In genomic region chr12:590206-590750, GRCh38 we compare ENCODE assay signal across 12 cellular contexts.
DNase-seq lines count a peak whose midpoint lies in the region; ATAC-seq and TF ChIP-seq lines count a peak whose summit lies in the region.
"Had no signal": no experiment of that assay in that cellular context is flagged by ENCODE, and none has a peak within 500 bp of the region (broad histone marks: within the 10 kb centered on the region; RNA-seq: fewer than 3 reads in every experiment).

No MANE protein-coding gene starts in this region.

- H3K9me3 ChIP-seq in psoas muscle: no peaks in the 10 kb centered on the region
- H3K9me3 ChIP-seq in CD4-positive, alpha-beta memory T cell (ENCODE audit: control insufficient read depth in 1 of 2, low read length in 2 of 2): no peaks in the 10 kb centered on the region

- peaks cover 3% of the 10 kb centered on the region for H3K36me3 Mint-ChIP-seq in chondrocyte (ENCODE audit: low read depth)
- no peaks in the 10 kb centered on the region for H3K36me3 Mint-ChIP-seq in CD4-positive, alpha-beta memory T cell

- intact Hi-C loops in left cardiac atrium (cut with DNase I): loop anchor here in 1 of 2 donors (5.0 kb wide), 1 partner anchor 137 kb away; no protein-coding TSS in a partner anchor
- intact Hi-C loops in psoas muscle (cut with DNase I): no loop called here
- intact Hi-C loops in CD4-positive, alpha-beta memory T cell (cut with micrococcal nuclease): no loop called here

- H3K27ac ChIP-seq in psoas muscle: peak overlapping the region; percentile 58
- H3K27ac ChIP-seq in CD4-positive, alpha-beta memory T cell (ENCODE audit: low read depth, low read length): no peak overlapping the region

- DNase-seq in HUDEP-2 (lab: John Stamatoyannopoulos, UW; ENCODE audit: unreplicated experiment in 76 of 76) (peak in 45 of 76 experiments; percentile 10 to 74 (median 46)), chondrocyte (ENCODE audit: low spot score) (peak; percentile 54), left cardiac atrium (peak; percentile 29), psoas muscle (no peak), GDM1 (lab: John Stamatoyannopoulos, UW) (no peak), NCI-H510A (lab: John Stamatoyannopoulos, UW) (no peak)
- DNase-seq in CD4-positive, alpha-beta memory T cell: no peak
- DNase-seq: NCI-H1436, NCI-H2081, NCI-H2227 treated with DMSO at 0.1 percent for 48 hours had no signal

- peaks cover 13% of the 10 kb centered on the region for H3K4me1 ChIP-seq in psoas muscle
- no peaks in the 10 kb centered on the region for H3K4me1 ChIP-seq in CD4-positive, alpha-beta memory T cell (ENCODE audit: insufficient read depth, low read length)

- no peak overlapping the region for H3K4me3 ChIP-seq in psoas muscle
- H3K4me3 ChIP-seq in CD4-positive, alpha-beta memory T cell (ENCODE audit: low read length in 2 of 2): no peak overlapping the region

- H3K27me3 ChIP-seq in psoas muscle (ENCODE audit: insufficient read depth in 3 of 3, low read length in 2 of 3): no peaks in the 10 kb centered on the region
- H3K27me3 ChIP-seq in CD4-positive, alpha-beta memory T cell (ENCODE audit: insufficient read depth, low read length): no peaks in the 10 kb centered on the region

- H3K4me3 Mint-ChIP-seq in chondrocyte (ENCODE audit: unreplicated experiment): no peak overlapping the region
- H3K4me3 Mint-ChIP-seq in CD4-positive, alpha-beta memory T cell: no peak overlapping the region
- H3K4me3 Mint-ChIP-seq: B cell had no signal

- ATAC-seq in left cardiac atrium (peak; percentile 7 to 25), psoas muscle (peak; percentile 15 to 71 (median 46)), HG02852 (IDR thresholded peaks at IDR 0.05; ENCODE audit: unreplicated experiment) (no peak)

- CTCF ChIA-PET in CD4-positive, alpha-beta memory T cell (lab: Charles Lee; ENCODE audit: partially characterized antibody): no interaction called here

- H3K4me1 Mint-ChIP-seq in chondrocyte (ENCODE audit: low read depth): no peaks in the 10 kb centered on the region
- no peaks in the 10 kb centered on the region for H3K4me1 Mint-ChIP-seq in CD4-positive, alpha-beta memory T cell

- no peak overlapping the region for H3K27ac Mint-ChIP-seq in chondrocyte (ENCODE audit: unreplicated experiment)
- no peak overlapping the region for H3K27ac Mint-ChIP-seq in CD4-positive, alpha-beta memory T cell
- H3K27ac Mint-ChIP-seq: B cell had no signal

- H3K36me3 ChIP-seq in psoas muscle (ENCODE audit: insufficient read depth in 1 of 2, low read depth in 1 of 2): no peaks in the 10 kb centered on the region
- H3K36me3 ChIP-seq in CD4-positive, alpha-beta memory T cell (ENCODE audit: insufficient read depth, low read length): no peaks in the 10 kb centered on the region

- POLR2A ChIA-PET in CD4-positive, alpha-beta memory T cell (lab: Charles Lee; ENCODE audit: partially characterized antibody): no interaction called here

- TF ChIP-seq CTCF in chondrocyte (IDR thresholded peaks at IDR 0.05) (no peak), psoas muscle (IDR thresholded peaks at IDR 0.05) (no peak)

- H3K9me3 Mint-ChIP-seq in chondrocyte (ENCODE audit: low read depth): peaks cover 3% of the 10 kb centered on the region
- no peaks in the 10 kb centered on the region for H3K9me3 Mint-ChIP-seq in CD4-positive, alpha-beta memory T cell

- 59 to 82% (median 62%) methylated on average over 14 of the region's 14 CpGs for WGBS in psoas muscle, 3 donors

- H3K27me3 Mint-ChIP-seq in chondrocyte (ENCODE audit: low read depth): peaks cover 4% of the 10 kb centered on the region
- H3K27me3 Mint-ChIP-seq in CD4-positive, alpha-beta memory T cell: no peaks in the 10 kb centered on the region
- H3K27me3 Mint-ChIP-seq: B cell had no signal

Comparison
In these comparisons a context has a peak if more than half of its experiments do, and no peak if none do; other contexts are left out.
1. DNase-seq: peak in HUDEP-2 (45 of 76), chondrocyte (single experiment) and left cardiac atrium (single experiment); none in psoas muscle (0 of 2), CD4-positive, alpha-beta memory T cell (0 of 5), GDM1 (single experiment) and NCI-H510A (single experiment).